ENCODE assay signal across 1 cellular context in genomic region chr3:88267847-88268246, GRCh38.
TF ChIP-seq lines count a peak whose summit lies in the region.

No MANE protein-coding gene starts in this region.

TF ChIP-seq in GM23338, 12 proteins besides CTCF, POLR2A, EP300 and RAD21 (continued from another document):
- TF ChIP-seq ZNF462 (CRISPR knock-in tag; IDR thresholded peaks at IDR 0.05) (no peak), REST (IDR thresholded peaks at IDR 0.05; ENCODE audit: unreplicated experiment) (no peak), CREB1 (CRISPR knock-in tag; IDR thresholded peaks at IDR 0.05; ENCODE audit: low read depth) (no peak), POLR2AphosphoS5 (IDR thresholded peaks at IDR 0.05; ENCODE audit: low read depth) (no peak), STAT1 (IDR thresholded peaks at IDR 0.05; ENCODE audit: unreplicated experiment) (no peak), ETS1 (IDR thresholded peaks at IDR 0.05) (no peak), EZH2 (IDR thresholded peaks at IDR 0.05; ENCODE audit: low read depth, unreplicated experiment) (no peak), NANOG (IDR thresholded peaks at IDR 0.05; ENCODE audit: borderline replicate concordance) (no peak), ZNF331 (CRISPR knock-in tag; IDR thresholded peaks at IDR 0.05; ENCODE audit: low read depth) (no peak), ZNF114 (CRISPR knock-in tag; IDR thresholded peaks at IDR 0.05) (no peak), JUNB (IDR thresholded peaks at IDR 0.05; ENCODE audit: unreplicated experiment) (no peak)
